Comparison of ENCODE assay signal across 9 cellular contexts in the genomic region with DNA sequence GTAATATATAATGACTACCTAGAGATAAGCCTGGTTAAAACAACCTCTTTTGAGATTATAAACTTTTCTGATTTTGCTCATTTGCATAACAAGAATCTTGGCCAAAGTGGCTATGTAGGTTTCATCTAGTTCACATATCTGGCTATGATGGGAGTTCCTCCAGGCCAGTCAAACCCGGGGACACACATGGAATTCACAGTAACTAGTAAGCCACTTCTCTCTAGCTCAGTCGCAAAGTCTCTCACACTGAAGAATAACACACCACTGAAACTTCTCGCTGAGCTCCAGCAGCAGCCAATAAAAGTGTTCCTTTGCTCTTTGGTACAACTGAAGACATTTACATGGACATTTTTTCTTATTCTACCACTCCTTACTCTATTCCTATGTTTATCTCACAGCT. TPM values are rescaled to one million over a fixed set of nuclear protein-coding genes. Genes with fewer than 3 reads are reported as not detected.
"Had no signal": no experiment of that assay in that cellular context is flagged by ENCODE, and none has a peak within 500 bp of the region (broad histone marks: within the 10 kb centered on the region; RNA-seq: fewer than 3 reads in every experiment).

No MANE protein-coding gene starts in this region.

- DNase-seq: GDM1, GF-D8 had no signal

- FAIRE-seq: G401.6, GM12878, GM12891, GM12892, GM18507, GM19239 had no signal

- ATAC-seq: GM12878 had no signal

- H3K4me3 ChIP-seq: GM12878 had no signal

RNA-seq across cellular contexts. Expression of a gene that starts 36.0 kb away (rescaled TPM):
- total RNA-seq: G401, GM12878 had no signal
